ENCODE assay signal across 12 cellular contexts in genomic region chr1:3393024-3393986, GRCh38.
DNase-seq lines count a peak whose midpoint lies in the region; ATAC-seq and TF ChIP-seq lines count a peak whose summit lies in the region.
"Had no signal": no experiment of that assay in that cellular context is flagged by ENCODE, and none has a peak within 500 bp of the region (broad histone marks: within the 10 kb centered on the region; RNA-seq: fewer than 3 reads in every experiment).

No MANE protein-coding gene starts in this region.

- POLR2A ChIA-PET in GM10248 (lab: Yijun Ruan, JAX) = no interaction called here

- H3K9me2 ChIP-seq in GM23248 (ENCODE audit: insufficient read depth) = no peaks in the 10 kb centered on the region

- peaks cover 0 to 3% (median 0%) of the 10 kb centered on the region in 5 experiments for H3K9me3 Mint-ChIP-seq in brain
- H3K9me3 Mint-ChIP-seq: stimulated activated naive CD8-positive, alpha-beta T cell treated with anti-CD3 and anti-CD28 coated beads, Interleukin-15, amount 100 ng/mL, for 72 hours had no signal

- H3K4me1 ChIP-seq in GM23248 (ENCODE audit: insufficient read depth) = 0 out of 2 replicates have a peak, but pooled peaks cover 3% of the 10 kb centered on the region
- peaks cover 27% of the 10 kb centered on the region for H3K4me1 ChIP-seq in iPS-18a (ENCODE audit: control insufficient read depth, low read depth, low read length)

- in situ Hi-C loops in GM23248 (cut with MboI) = no loop called here

- H3K9me3 ChIP-seq in GM23248 (ENCODE audit: low read depth) (no peaks in the 10 kb centered on the region), iPS-18a (ENCODE audit: control insufficient read depth, low read depth, low read length) (no peaks in the 10 kb centered on the region)

- peak overlapping the region; percentile 36 to 87 (median 80) for H3K27ac Mint-ChIP-seq in brain
- H3K27ac Mint-ChIP-seq: activated CD8-positive, alpha-beta T cell treated with anti-CD3 and anti-CD28 coated beads, Interleukin-2, amount 10 ng/mL, durations not matched to agents 7 days and 5 days; stimulated activated naive CD8-positive, alpha-beta T cell treated with anti-CD3 and anti-CD28 coated beads, Interleukin-15, amount 100 ng/mL, for 72 hours had no signal

- H3K4me1 Mint-ChIP-seq in brain = peaks cover 66% of the 10 kb centered on the region

- H3K4me3 Mint-ChIP-seq in brain = peak overlapping the region in 4 of 5 experiments; percentile 66 to 80 (median 75)
- H3K4me3 Mint-ChIP-seq: activated CD8-positive, alpha-beta T cell treated with anti-CD3 and anti-CD28 coated beads, Interleukin-2, amount 10 ng/mL, durations not matched to agents 7 days and 5 days; stimulated activated naive CD8-positive, alpha-beta T cell treated with anti-CD3 and anti-CD28 coated beads, Interleukin-15, amount 100 ng/mL, for 72 hours had no signal

- no peak overlapping the region for H3K27ac ChIP-seq in GM23248
- H3K27ac ChIP-seq in iPS-18a (ENCODE audit: low read length) = no peak overlapping the region

- H3K4me2 ChIP-seq in GM23248 (ENCODE audit: unreplicated experiment) = peak overlapping the region; percentile 30

- DNase-seq in GM23248 = peak; percentile 27
- peak; percentile 80 for DNase-seq in retina
- no peak for DNase-seq in 8988T
- DNase-seq in GM10248 (ENCODE audit: extremely low spot score) = no peak
- DNase-seq: activated CD8-positive, alpha-beta T cell treated with anti-CD3 and anti-CD28 coated beads, Interleukin-2, amount 10 ng/mL, durations not matched to agents 7 days and 5 days; C1 segment of cervical spinal cord; midbrain; stimulated activated naive CD8-positive, alpha-beta T cell treated with anti-CD3 and anti-CD28 coated beads, Interleukin-15, amount 100 ng/mL, for 72 hours had no signal

- H3K4me3 ChIP-seq in GM23248 (0 out of 2 replicates have a peak overlapping the region, but pooled peaks have one; percentile 18), iPS-18a (ENCODE audit: low read length) (peak overlapping the region; percentile 57)

- 3 to 5% methylated on average over 44 to 53 of the region's 63 CpGs for WGBS in GM23248 (ENCODE audit: low coverage in 1 of 2, low lambda C conversion rate in 2 of 2, missing lambda C conversion rate in 2 of 2), 2 experiments

- ATAC-seq in HG03460 (IDR thresholded peaks at IDR 0.05; ENCODE audit: unreplicated experiment) (no peak), HG02759 (IDR thresholded peaks at IDR 0.05; ENCODE audit: unreplicated experiment) (no peak)
- ATAC-seq: activated CD8-positive, alpha-beta T cell treated with anti-CD3 and anti-CD28 coated beads, Interleukin-2, amount 10 ng/mL, durations not matched to agents 7 days and 5 days; stimulated activated naive CD8-positive, alpha-beta T cell treated with anti-CD3 and anti-CD28 coated beads, Interleukin-15, amount 100 ng/mL, for 72 hours had no signal

- H3F3A ChIP-seq in GM23248 (ENCODE audit: insufficient read depth) = no peaks in the 10 kb centered on the region

- TF ChIP-seq CTCF in brain (conservative IDR thresholded peaks at IDR 0.05) (no peak), GM10248 (IDR thresholded peaks at IDR 0.05; ENCODE audit: control extremely low read depth, extremely low read depth, low read depth, missing control alignments) (no peak)

- H3K27me3 ChIP-seq in GM23248 (replicated peaks; ENCODE audit: insufficient read depth) (peaks cover 71% of the 10 kb centered on the region), iPS-18a (ENCODE audit: control insufficient read depth, insufficient read depth, low read length) (peaks cover 82% of the 10 kb centered on the region)

- H3K27me3 Mint-ChIP-seq in brain = no peaks in the 10 kb centered on the region

- H3K36me3 Mint-ChIP-seq in brain = no peaks in the 10 kb centered on the region

- 0 out of 2 replicates have a peak overlapping the region, but pooled peaks have one; percentile 11 for H2AFZ ChIP-seq in GM23248

- H3K9ac ChIP-seq in GM23248 (no peak overlapping the region), iPS-18a (ENCODE audit: low read length) (peak overlapping the region; percentile 5)

- CTCF ChIA-PET in GM10248 (lab: Yijun Ruan, JAX) = no interaction called here

- H3K36me3 ChIP-seq in GM23248 (ENCODE audit: low read depth) (no peaks in the 10 kb centered on the region), iPS-18a (ENCODE audit: control insufficient read depth, low read depth, low read length) (no peaks in the 10 kb centered on the region)

- no peaks in the 10 kb centered on the region for H4K20me1 ChIP-seq in GM23248 (ENCODE audit: insufficient read depth)

- H3K79me2 ChIP-seq in GM23248 (ENCODE audit: insufficient read depth) = no peaks in the 10 kb centered on the region

Comparison
In these comparisons a context has a peak if more than half of its experiments do, and no peak if none do; other contexts are left out.
1. DNase-seq: peak in GM23248 (single experiment) and retina (single experiment); none in 8988T (single experiment) and GM10248 (single experiment).